2 cellular contexts compared by ENCODE assay signal in the genomic region with DNA sequence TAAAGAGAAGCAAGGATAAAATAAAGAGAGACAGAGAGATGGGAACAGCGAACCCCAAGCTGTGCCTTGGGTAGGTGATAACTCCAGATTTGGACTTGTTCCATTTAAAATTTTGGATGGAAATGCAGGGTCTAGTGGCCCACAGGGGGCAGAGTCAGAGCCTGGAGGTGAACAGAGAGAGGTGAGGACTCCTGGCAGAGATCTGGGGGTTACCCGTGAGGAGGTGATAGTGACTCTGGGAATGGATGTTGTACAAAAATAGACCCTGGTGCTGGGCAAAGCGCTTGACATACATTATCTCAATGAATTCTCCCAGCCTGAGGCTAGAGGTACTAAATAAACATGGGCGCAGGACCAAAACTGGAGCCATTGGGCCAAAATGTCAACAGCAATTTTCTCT.
TF ChIP-seq lines count a peak whose summit lies in the region.

No MANE protein-coding gene starts in this region.

TF ChIP-seq in GM23338, 12 proteins besides CTCF, POLR2A, EP300 and RAD21 (continues in another document):
- TF ChIP-seq, protein P1, sequence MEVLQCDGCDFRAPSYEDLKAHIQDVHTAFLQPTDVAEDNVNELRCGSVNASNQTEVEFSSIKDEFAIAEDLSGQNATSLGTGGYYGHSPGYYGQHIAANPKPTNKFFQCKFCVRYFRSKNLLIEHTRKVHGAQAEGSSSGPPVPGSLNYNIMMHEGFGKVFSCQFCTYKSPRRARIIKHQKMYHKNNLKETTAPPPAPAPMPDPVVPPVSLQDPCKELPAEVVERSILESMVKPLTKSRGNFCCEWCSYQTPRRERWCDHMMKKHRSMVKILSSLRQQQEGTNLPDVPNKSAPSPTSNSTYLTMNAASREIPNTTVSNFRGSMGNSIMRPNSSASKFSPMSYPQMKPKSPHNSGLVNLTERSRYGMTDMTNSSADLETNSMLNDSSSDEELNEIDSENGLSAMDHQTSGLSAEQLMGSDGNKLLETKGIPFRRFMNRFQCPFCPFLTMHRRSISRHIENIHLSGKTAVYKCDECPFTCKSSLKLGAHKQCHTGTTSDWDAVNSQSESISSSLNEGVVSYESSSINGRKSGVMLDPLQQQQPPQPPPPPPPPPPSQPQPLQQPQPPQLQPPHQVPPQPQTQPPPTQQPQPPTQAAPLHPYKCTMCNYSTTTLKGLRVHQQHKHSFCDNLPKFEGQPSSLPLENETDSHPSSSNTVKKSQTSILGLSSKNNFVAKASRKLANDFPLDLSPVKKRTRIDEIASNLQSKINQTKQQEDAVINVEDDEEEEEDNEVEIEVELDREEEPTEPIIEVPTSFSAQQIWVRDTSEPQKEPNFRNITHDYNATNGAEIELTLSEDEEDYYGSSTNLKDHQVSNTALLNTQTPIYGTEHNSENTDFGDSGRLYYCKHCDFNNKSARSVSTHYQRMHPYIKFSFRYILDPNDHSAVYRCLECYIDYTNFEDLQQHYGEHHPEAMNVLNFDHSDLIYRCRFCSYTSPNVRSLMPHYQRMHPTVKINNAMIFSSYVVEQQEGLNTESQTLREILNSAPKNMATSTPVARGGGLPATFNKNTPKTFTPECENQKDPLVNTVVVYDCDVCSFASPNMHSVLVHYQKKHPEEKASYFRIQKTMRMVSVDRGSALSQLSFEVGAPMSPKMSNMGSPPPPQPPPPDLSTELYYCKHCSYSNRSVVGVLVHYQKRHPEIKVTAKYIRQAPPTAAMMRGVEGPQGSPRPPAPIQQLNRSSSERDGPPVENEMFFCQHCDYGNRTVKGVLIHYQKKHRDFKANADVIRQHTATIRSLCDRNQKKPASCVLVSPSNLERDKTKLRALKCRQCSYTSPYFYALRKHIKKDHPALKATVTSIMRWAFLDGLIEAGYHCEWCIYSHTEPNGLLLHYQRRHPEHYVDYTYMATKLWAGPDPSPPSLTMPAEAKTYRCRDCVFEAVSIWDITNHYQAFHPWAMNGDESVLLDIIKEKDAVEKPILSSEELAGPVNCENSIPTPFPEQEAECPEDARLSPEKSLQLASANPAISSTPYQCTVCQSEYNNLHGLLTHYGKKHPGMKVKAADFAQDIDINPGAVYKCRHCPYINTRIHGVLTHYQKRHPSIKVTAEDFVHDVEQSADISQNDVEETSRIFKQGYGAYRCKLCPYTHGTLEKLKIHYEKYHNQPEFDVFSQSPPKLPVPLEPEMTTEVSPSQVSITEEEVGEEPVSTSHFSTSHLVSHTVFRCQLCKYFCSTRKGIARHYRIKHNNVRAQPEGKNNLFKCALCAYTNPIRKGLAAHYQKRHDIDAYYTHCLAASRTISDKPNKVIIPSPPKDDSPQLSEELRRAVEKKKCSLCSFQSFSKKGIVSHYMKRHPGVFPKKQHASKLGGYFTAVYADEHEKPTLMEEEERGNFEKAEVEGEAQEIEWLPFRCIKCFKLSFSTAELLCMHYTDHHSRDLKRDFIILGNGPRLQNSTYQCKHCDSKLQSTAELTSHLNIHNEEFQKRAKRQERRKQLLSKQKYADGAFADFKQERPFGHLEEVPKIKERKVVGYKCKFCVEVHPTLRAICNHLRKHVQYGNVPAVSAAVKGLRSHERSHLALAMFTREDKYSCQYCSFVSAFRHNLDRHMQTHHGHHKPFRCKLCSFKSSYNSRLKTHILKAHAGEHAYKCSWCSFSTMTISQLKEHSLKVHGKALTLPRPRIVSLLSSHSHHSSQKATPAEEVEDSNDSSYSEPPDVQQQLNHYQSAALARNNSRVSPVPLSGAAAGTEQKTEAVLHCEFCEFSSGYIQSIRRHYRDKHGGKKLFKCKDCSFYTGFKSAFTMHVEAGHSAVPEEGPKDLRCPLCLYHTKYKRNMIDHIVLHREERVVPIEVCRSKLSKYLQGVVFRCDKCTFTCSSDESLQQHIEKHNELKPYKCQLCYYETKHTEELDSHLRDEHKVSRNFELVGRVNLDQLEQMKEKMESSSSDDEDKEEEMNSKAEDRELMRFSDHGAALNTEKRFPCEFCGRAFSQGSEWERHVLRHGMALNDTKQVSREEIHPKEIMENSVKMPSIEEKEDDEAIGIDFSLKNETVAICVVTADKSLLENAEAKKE (CRISPR knock-in tag; IDR thresholded peaks at IDR 0.05): no peak
- TF ChIP-seq EZH2phosphoT487 (IDR thresholded peaks at IDR 0.05; ENCODE audit: unreplicated experiment): no peak
- TF ChIP-seq STAT1 (IDR thresholded peaks at IDR 0.05; ENCODE audit: unreplicated experiment): no peak
- TF ChIP-seq NANOG (IDR thresholded peaks at IDR 0.05; ENCODE audit: borderline replicate concordance): no peak
- no peak for TF ChIP-seq JUNB (IDR thresholded peaks at IDR 0.05; ENCODE audit: unreplicated experiment)
- TF ChIP-seq POLR2AphosphoS5 (IDR thresholded peaks at IDR 0.05; ENCODE audit: low read depth): no peak
- TF ChIP-seq ZNF331 (CRISPR knock-in tag; IDR thresholded peaks at IDR 0.05; ENCODE audit: low read depth): no peak
- TF ChIP-seq, protein P2, sequence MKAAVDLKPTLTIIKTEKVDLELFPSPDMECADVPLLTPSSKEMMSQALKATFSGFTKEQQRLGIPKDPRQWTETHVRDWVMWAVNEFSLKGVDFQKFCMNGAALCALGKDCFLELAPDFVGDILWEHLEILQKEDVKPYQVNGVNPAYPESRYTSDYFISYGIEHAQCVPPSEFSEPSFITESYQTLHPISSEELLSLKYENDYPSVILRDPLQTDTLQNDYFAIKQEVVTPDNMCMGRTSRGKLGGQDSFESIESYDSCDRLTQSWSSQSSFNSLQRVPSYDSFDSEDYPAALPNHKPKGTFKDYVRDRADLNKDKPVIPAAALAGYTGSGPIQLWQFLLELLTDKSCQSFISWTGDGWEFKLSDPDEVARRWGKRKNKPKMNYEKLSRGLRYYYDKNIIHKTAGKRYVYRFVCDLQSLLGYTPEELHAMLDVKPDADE (IDR thresholded peaks at IDR 0.05): no peak
- no peak for TF ChIP-seq CREB1 (CRISPR knock-in tag; IDR thresholded peaks at IDR 0.05; ENCODE audit: low read depth)
- TF ChIP-seq ZNF114 (CRISPR knock-in tag; IDR thresholded peaks at IDR 0.05): no peak

TF ChIP-seq in K562, 482 proteins besides CTCF, POLR2A, EP300 and RAD21:
- no peak for TF ChIP-seq ZNF584 (CRISPR knock-in tag; IDR thresholded peaks at IDR 0.05; ENCODE audit: low read depth)
- peak; percentile 33 for TF ChIP-seq CTCFL (IDR thresholded peaks at IDR 0.05; ENCODE audit: borderline replicate concordance, insufficient read depth, low read depth, low read length, poor library complexity, severe bottlenecking)
